In genomic region chr11:44946268-44946667, GRCh38 we compare ENCODE assay signal across 16 cellular contexts. TPM values are rescaled to one million over a fixed set of nuclear protein-coding genes. Genes with fewer than 3 reads are reported as not detected.
DNase-seq lines count a peak whose midpoint lies in the region; ATAC-seq and TF ChIP-seq lines count a peak whose summit lies in the region.
"Had no signal": no experiment of that assay in that cellular context is flagged by ENCODE, and none has a peak within 500 bp of the region (broad histone marks: within the 10 kb centered on the region; RNA-seq: fewer than 3 reads in every experiment).

No MANE protein-coding gene starts in this region.

- H3K9me3 ChIP-seq in colonic mucosa (no peaks in the 10 kb centered on the region), right atrium auricular region (no peaks in the 10 kb centered on the region), sigmoid colon (no peaks in the 10 kb centered on the region)
- H3K9me3 ChIP-seq: A549, Caco-2 had no signal

- no peak for ATAC-seq in activated naive CD4-positive, alpha-beta T cell treated with anti-CD3 and anti-CD28 coated beads, Interleukin-2, amount 50 U/mL, for 72 hours
- no peak for ATAC-seq in GM19324 (IDR thresholded peaks at IDR 0.05; ENCODE audit: low FRiP score, unreplicated experiment)
- ATAC-seq: A549, SK-N-SH treated with all-trans-retinoic acid at 6 μM for 48 hours had no signal

- no peaks in the 10 kb centered on the region for H3K36me3 Mint-ChIP-seq in osteocyte (ENCODE audit: unreplicated experiment)
- no peaks in the 10 kb centered on the region for H3K36me3 Mint-ChIP-seq in activated naive CD4-positive, alpha-beta T cell treated with anti-CD3 and anti-CD28 coated beads, Interleukin-2, amount 50 U/mL, for 72 hours

- H3K9ac ChIP-seq in colonic mucosa (ENCODE audit: low read depth in 2 of 2, low read length in 2 of 2), result peak overlapping the region in 1 of 2 donors; percentile 8

- H3K27ac ChIP-seq in colonic mucosa, result no peak overlapping the region
- peak overlapping the region; percentile 58 to 80 for H3K27ac ChIP-seq in right atrium auricular region
- H3K27ac ChIP-seq in sigmoid colon, result peak overlapping the region; percentile 13 to 76 (median 36)
- H3K27ac ChIP-seq: A549 had no signal

- WGBS in sigmoid colon, 2 donors, result 73 to 83% methylated on average over 12 of the region's 12 CpGs

- DNase-seq in AG20443 (ENCODE audit: low spot score) (peak; percentile 46), colonic mucosa (peak; percentile 37), right atrium auricular region (ENCODE audit: low spot score) (peak; percentile 96), sigmoid colon (peak; percentile 92), NCI-H2029 (lab: John Stamatoyannopoulos, UW) (no peak), osteocyte (ENCODE audit: extremely low spot score, unreplicated experiment) (no peak)
- DNase-seq in activated naive CD4-positive, alpha-beta T cell treated with anti-CD3 and anti-CD28 coated beads, Interleukin-2, amount 50 U/mL, for 72 hours (ENCODE audit: low spot score in 2 of 2), result no peak
- DNase-seq: activated CD4-positive, alpha-beta memory T cell treated with anti-CD3 and anti-CD28 coated beads, Interleukin-2, amount 10 ng/mL, durations not matched to agents 7 days and 5 days; Caco-2; Karpas-422; NCI-H1417 treated with DMSO at 0.1 percent for 48 hours; stimulated activated CD4-positive, alpha-beta T cell treated with anti-CD3 and anti-CD28 coated beads, Interleukin-12 subunit alpha, Interleukin-12 subunit beta, amount 100 ng/mL, for 4 hours had no signal

- no peak for TF ChIP-seq EP300 in sigmoid colon (IDR thresholded peaks at IDR 0.05)

- no peak overlapping the region for H3K4me3 Mint-ChIP-seq in osteocyte (ENCODE audit: unreplicated experiment)
- H3K4me3 Mint-ChIP-seq: activated CD4-positive, alpha-beta memory T cell treated with anti-CD3 and anti-CD28 coated beads, Interleukin-2, amount 10 ng/mL, durations not matched to agents 7 days and 5 days had no signal

- H3K4me1 ChIP-seq in colonic mucosa (peaks cover 18% of the 10 kb centered on the region), right atrium auricular region (peaks cover 0 to 68% of the 10 kb centered on the region in 2 donors), sigmoid colon (peaks cover 0 to 20% (median 16%) of the 10 kb centered on the region in 4 donors)
- H3K4me1 ChIP-seq: Caco-2 had no signal

- TF ChIP-seq CTCF in colonic mucosa (IDR thresholded peaks at IDR 0.05) (no peak), right atrium auricular region (IDR thresholded peaks at IDR 0.05) (no peak), sigmoid colon (IDR thresholded peaks at IDR 0.05) (no peak), osteocyte (IDR thresholded peaks at IDR 0.05) (no peak)

- H3K36me3 ChIP-seq in colonic mucosa, result no peaks in the 10 kb centered on the region
- H3K36me3 ChIP-seq in right atrium auricular region, result no peaks in the 10 kb centered on the region
- no peaks in the 10 kb centered on the region for H3K36me3 ChIP-seq in sigmoid colon

- no peaks in the 10 kb centered on the region for H3K27me3 Mint-ChIP-seq in osteocyte (ENCODE audit: unreplicated experiment)

- no peaks in the 10 kb centered on the region for H3K27me3 ChIP-seq in colonic mucosa
- H3K27me3 ChIP-seq in right atrium auricular region, result no peaks in the 10 kb centered on the region
- H3K27me3 ChIP-seq in sigmoid colon, result no peaks in the 10 kb centered on the region

- TF ChIP-seq POLR2A in sigmoid colon (IDR thresholded peaks at IDR 0.05), result no peak

- no peak overlapping the region for H3K27ac Mint-ChIP-seq in osteocyte (ENCODE audit: unreplicated experiment)
- no peak overlapping the region for H3K27ac Mint-ChIP-seq in activated naive CD4-positive, alpha-beta T cell treated with anti-CD3 and anti-CD28 coated beads, Interleukin-2, amount 50 U/mL, for 72 hours
- H3K27ac Mint-ChIP-seq: activated CD4-positive, alpha-beta memory T cell treated with anti-CD3 and anti-CD28 coated beads, Interleukin-2, amount 10 ng/mL, durations not matched to agents 7 days and 5 days had no signal

- intact Hi-C loops in colonic mucosa (cut with DNase I), result no loop called here
- intact Hi-C loops in sigmoid colon (cut with DNase I), result no loop called here

- peaks cover 57% of the 10 kb centered on the region for H3K4me1 Mint-ChIP-seq in osteocyte (ENCODE audit: unreplicated experiment)

- no peaks in the 10 kb centered on the region for H3K9me3 Mint-ChIP-seq in osteocyte (ENCODE audit: unreplicated experiment)
- no peaks in the 10 kb centered on the region for H3K9me3 Mint-ChIP-seq in activated naive CD4-positive, alpha-beta T cell treated with anti-CD3 and anti-CD28 coated beads, Interleukin-2, amount 50 U/mL, for 72 hours
- H3K9me3 Mint-ChIP-seq: activated CD4-positive, alpha-beta memory T cell treated with anti-CD3 and anti-CD28 coated beads, Interleukin-2, amount 10 ng/mL, durations not matched to agents 7 days and 5 days had no signal

- H3K4me3 ChIP-seq in colonic mucosa (no peak overlapping the region), right atrium auricular region (no peak overlapping the region), sigmoid colon (no peak overlapping the region)
- H3K4me3 ChIP-seq: A549, lung had no signal

RNA-seq across cellular contexts. Expression of gene TP53I11, which starts 4.4 kb away (rescaled TPM):
- total RNA-seq in colonic mucosa, result 100 to 1,000 TPM; 103 to 158 TPM
- 10 to 100 TPM; 46.7 to 89.0 TPM for total RNA-seq in right atrium auricular region
- 10 to 100 TPM; 12.4 to 31.0 (median 24.3) TPM for total RNA-seq in sigmoid colon
- polyA plus RNA-seq in sigmoid colon, result 10 to 100 TPM; 12.0 to 67.0 (median 14.4) TPM
- 137 and 159 TPM in 2 replicates for total RNA-seq in osteocyte
- total RNA-seq in activated naive CD4-positive, alpha-beta T cell treated with anti-CD3 and anti-CD28 coated beads, Interleukin-2, amount 50 U/mL, for 72 hours, result 10 to 100 TPM in 1 of 2 donors, 1 to 10 TPM in 1; 7.5 to 21.5 TPM

Comparison
In these comparisons a context has a peak if more than half of its experiments do, and no peak if none do; other contexts are left out.
1. DNase-seq: peak in AG20443 (single experiment), colonic mucosa (single experiment), right atrium auricular region (single experiment) and sigmoid colon (single experiment); none in NCI-H2029 (single experiment), osteocyte (single experiment) and activated naive CD4-positive, alpha-beta T cell treated with anti-CD3 and anti-CD28 coated beads, Interleukin-2, amount 50 U/mL, for 72 hours (0 of 2).